ENCODE assay signal across 10 cellular contexts in genomic region chr1:224266105-224266935, GRCh38.
DNase-seq lines count a peak whose midpoint lies in the region; ATAC-seq and TF ChIP-seq lines count a peak whose summit lies in the region.
"Had no signal": no experiment of that assay in that cellular context is flagged by ENCODE, and none has a peak within 500 bp of the region (broad histone marks: within the 10 kb centered on the region; RNA-seq: fewer than 3 reads in every experiment).

No MANE protein-coding gene starts in this region.

- H3K4me1 Mint-ChIP-seq in activated T-cell treated with anti-CD3 and anti-CD28 coated beads, Interleukin-2, amount 50 U/mL, for 72 hours (ENCODE audit: low read depth): peaks cover 29% of the 10 kb centered on the region
- H3K4me1 Mint-ChIP-seq in HFFc6 (ENCODE audit: low read depth) (peaks cover 32% of the 10 kb centered on the region), T-helper 17 cell (peaks cover 17% of the 10 kb centered on the region)
- peaks cover 9 to 27% of the 10 kb centered on the region in 2 donors for H3K4me1 Mint-ChIP-seq in stimulated activated naive B cell treated with anti-CD40 and anti-IgM and Interleukin-4, amounts not matched to agents 10 μg/mL and 1 μg/mL and 100 μg/mL, for 72 hours

- peaks cover 5 to 16% of the 10 kb centered on the region in 2 donors for H3K36me3 Mint-ChIP-seq in activated T-cell treated with anti-CD3 and anti-CD28 coated beads, Interleukin-2, amount 50 U/mL, for 72 hours (ENCODE audit: insufficient read depth in 2 of 2)
- peaks cover 36% of the 10 kb centered on the region for H3K36me3 Mint-ChIP-seq in HFFc6 (ENCODE audit: low read depth)
- peaks cover 8% of the 10 kb centered on the region for H3K36me3 Mint-ChIP-seq in T-helper 17 cell (ENCODE audit: low read depth)
- H3K36me3 Mint-ChIP-seq in stimulated activated naive B cell treated with anti-CD40 and anti-IgM and Interleukin-4, amounts not matched to agents 10 μg/mL and 1 μg/mL and 100 μg/mL, for 72 hours: peaks cover 35 to 41% of the 10 kb centered on the region in 2 donors

- no peaks in the 10 kb centered on the region for H3K9me3 ChIP-seq in T-helper 17 cell (ENCODE audit: control insufficient read depth, low read length, poor library complexity, severe bottlenecking)

- no peak for DNase-seq in activated T-cell treated with anti-CD3 and anti-CD28 coated beads, Interleukin-2, amount 50 U/mL, for 72 hours
- DNase-seq in activated T-cell treated with anti-CD3 and anti-CD28 coated beads, Interleukin-2, amount 50 U/mL, for 48 hours: no peak
- DNase-seq in HFFc6 (no peak), T-helper 17 cell (no peak), DMS79 (lab: John Stamatoyannopoulos, UW) (no peak)
- DNase-seq in stimulated activated naive B cell treated with anti-CD40 and anti-IgM and Interleukin-4, amounts not matched to agents 10 μg/mL and 1 μg/mL and 100 μg/mL, for 72 hours: no peak
- no peak for DNase-seq in stimulated activated CD4-positive, alpha-beta T cell treated with anti-CD3 and anti-CD28 coated beads, Interleukin-15, amount 100 ng/mL, for 24 hours
- DNase-seq: foreskin fibroblast, NCI-H1105 treated with DMSO at 0.1 percent for 48 hours had no signal

- peak overlapping the region in 1 of 2 donors; percentile 22 for H3K4me3 Mint-ChIP-seq in activated T-cell treated with anti-CD3 and anti-CD28 coated beads, Interleukin-2, amount 50 U/mL, for 72 hours
- H3K4me3 Mint-ChIP-seq in HFFc6: no peak overlapping the region
- no peak overlapping the region for H3K4me3 Mint-ChIP-seq in T-helper 17 cell
- no peak overlapping the region for H3K4me3 Mint-ChIP-seq in stimulated activated naive B cell treated with anti-CD40 and anti-IgM and Interleukin-4, amounts not matched to agents 10 μg/mL and 1 μg/mL and 100 μg/mL, for 72 hours

- ATAC-seq in activated T-cell treated with anti-CD3 and anti-CD28 coated beads, Interleukin-2, amount 50 U/mL, for 72 hours (replicated peaks in 1 of 2): peak in 1 of 2 donors; percentile 75
- ATAC-seq in T-helper 17 cell (no peak), GM19452 (IDR thresholded peaks at IDR 0.05; ENCODE audit: unreplicated experiment) (no peak)
- no peak for ATAC-seq in stimulated activated naive B cell treated with anti-CD40 and anti-IgM and Interleukin-4, amounts not matched to agents 10 μg/mL and 1 μg/mL and 100 μg/mL, for 72 hours (replicated peaks)

- no peak for TF ChIP-seq CTCF in HFFc6 (IDR thresholded peaks at IDR 0.05)

- no peaks in the 10 kb centered on the region for H3K27me3 Mint-ChIP-seq in activated T-cell treated with anti-CD3 and anti-CD28 coated beads, Interleukin-2, amount 50 U/mL, for 72 hours (ENCODE audit: low read depth)
- H3K27me3 Mint-ChIP-seq in HFFc6 (ENCODE audit: insufficient read depth) (no peaks in the 10 kb centered on the region), T-helper 17 cell (no peaks in the 10 kb centered on the region)
- H3K27me3 Mint-ChIP-seq in stimulated activated naive B cell treated with anti-CD40 and anti-IgM and Interleukin-4, amounts not matched to agents 10 μg/mL and 1 μg/mL and 100 μg/mL, for 72 hours: no peaks in the 10 kb centered on the region

- peak overlapping the region; percentile 75 for H3K27ac Mint-ChIP-seq in activated T-cell treated with anti-CD3 and anti-CD28 coated beads, Interleukin-2, amount 50 U/mL, for 72 hours
- H3K27ac Mint-ChIP-seq in HFFc6 (peak overlapping the region; percentile 44), T-helper 17 cell (peak overlapping the region; percentile 80)
- peak overlapping the region; percentile 60 for H3K27ac Mint-ChIP-seq in stimulated activated naive B cell treated with anti-CD40 and anti-IgM and Interleukin-4, amounts not matched to agents 10 μg/mL and 1 μg/mL and 100 μg/mL, for 72 hours

- H3K9me3 Mint-ChIP-seq in activated T-cell treated with anti-CD3 and anti-CD28 coated beads, Interleukin-2, amount 50 U/mL, for 72 hours: no peaks in the 10 kb centered on the region
- no peaks in the 10 kb centered on the region for H3K9me3 Mint-ChIP-seq in HFFc6
- H3K9me3 Mint-ChIP-seq in stimulated activated naive B cell treated with anti-CD40 and anti-IgM and Interleukin-4, amounts not matched to agents 10 μg/mL and 1 μg/mL and 100 μg/mL, for 72 hours: no peaks in the 10 kb centered on the region
